In the genomic region with DNA sequence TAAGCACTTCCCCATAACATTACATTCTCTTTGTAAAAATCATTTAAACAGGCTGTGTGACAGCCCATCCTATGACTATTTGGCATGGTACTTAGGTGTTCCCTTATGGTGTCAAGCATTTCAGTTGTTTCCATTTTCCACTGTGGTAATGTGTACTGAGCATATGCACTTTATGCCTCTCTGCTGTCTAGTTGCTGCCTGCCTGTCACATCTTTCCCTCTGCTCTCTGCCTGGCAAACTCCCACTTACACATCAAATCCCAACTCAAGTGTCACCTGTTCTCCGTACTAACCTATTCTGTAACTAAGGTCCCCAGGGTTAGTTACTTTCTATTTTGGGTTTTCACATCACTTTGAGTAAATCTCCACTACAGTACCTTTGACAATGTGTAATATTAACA, we compare ENCODE assay signal across 29 cellular contexts.
"Had no signal": no experiment of that assay in that cellular context is flagged by ENCODE, and none has a peak within 500 bp of the region (broad histone marks: within the 10 kb centered on the region; RNA-seq: fewer than 3 reads in every experiment).

No MANE protein-coding gene starts in this region.

- H3K4me1 ChIP-seq: ascending aorta had no signal

- DNase-seq: activated B cell treated with CpG ODN at 0.5 μM for 24 hours; activated CD4-positive, alpha-beta memory T cell treated with anti-CD3 and anti-CD28 coated beads for 36 hours; activated CD4-positive, alpha-beta T cell treated with anti-CD3 and anti-CD28 coated beads for 4 hours; activated CD4-positive, alpha-beta T cell treated with anti-CD3 and anti-CD28 coated beads, Interleukin-2, amount 10 ng/mL, durations not matched to agents 24 days and 14 days; activated CD4-positive, alpha-beta T cell treated with anti-CD3 and anti-CD28 coated beads, Interleukin-2, amount 50 U/mL, for 1 hour; activated CD4-positive, alpha-beta T cell treated with anti-CD3 and anti-CD28 coated beads, Interleukin-2, amount 50 U/mL, for 4 hours; activated CD4-positive, CD25-positive, alpha-beta regulatory T cell treated with anti-CD3 and anti-CD28 coated beads, Interleukin-2, amount 50 U/mL, for 72 hours; activated CD8-positive, alpha-beta memory T cell treated with anti-CD3 and anti-CD28 coated beads, Interleukin-2, amount 50 U/mL, for 4 hours; activated CD8-positive, alpha-beta T cell treated with anti-CD3 and anti-CD28 coated beads for 36 hours; activated effector memory CD4-positive, alpha-beta T cell treated with Interleukin-2 at 50 U/mL for 16 hours; activated gamma-delta T cell; activated naive CD4-positive, alpha-beta T cell treated with anti-CD3 and anti-CD28 coated beads, Interleukin-2, amount 10 ng/mL, durations not matched to agents 7 days and 5 days; activated naive CD4-positive, alpha-beta T cell treated with Interleukin-2 at 50 U/mL for 16 hours; activated naive CD8-positive, alpha-beta T cell treated with anti-CD3 and anti-CD28 coated beads, Interleukin-2, amount 10 ng/mL, durations not matched to agents 7 days and 5 days; activated naive CD8-positive, alpha-beta T cell treated with anti-CD3 and anti-CD28 coated beads, Interleukin-2, amount 50 U/mL, for 24 hours; activated T-cell treated with anti-CD3 and anti-CD28 coated beads for 4 hours; activated T-cell treated with anti-CD3 and anti-CD28 coated beads, Interleukin-2, amount 50 U/mL, for 24 hours; activated T-cell treated with anti-CD3 and anti-CD28 coated beads, Interleukin-2, amount 50 U/mL, for 48 hours; amygdala; anterior cingulate cortex; central memory CD4-positive, alpha-beta T cell; T-helper 1 cell; T-helper 2 cell; T-helper 9 cell had no signal

- H3K27me3 ChIP-seq: ascending aorta, cardiac muscle cell had no signal

- ATAC-seq: activated CD8-positive, alpha-beta T cell treated with anti-CD3 and anti-CD28 coated beads for 36 hours; activated naive CD8-positive, alpha-beta T cell treated with anti-CD3 and anti-CD28 coated beads, Interleukin-2, amount 50 U/mL, for 24 hours had no signal

- H3K4me3 ChIP-seq: ascending aorta, cardiac muscle cell had no signal

- H3K9me3 ChIP-seq: ascending aorta had no signal

- FAIRE-seq: bronchial epithelial cell, TTC549 had no signal

- H3K27ac ChIP-seq: ascending aorta, cardiac muscle cell, VCaP had no signal

- H3K36me3 ChIP-seq: ascending aorta, cardiac muscle cell had no signal
